ENCODE assay signal across 2 cellular contexts in the genomic region with DNA sequence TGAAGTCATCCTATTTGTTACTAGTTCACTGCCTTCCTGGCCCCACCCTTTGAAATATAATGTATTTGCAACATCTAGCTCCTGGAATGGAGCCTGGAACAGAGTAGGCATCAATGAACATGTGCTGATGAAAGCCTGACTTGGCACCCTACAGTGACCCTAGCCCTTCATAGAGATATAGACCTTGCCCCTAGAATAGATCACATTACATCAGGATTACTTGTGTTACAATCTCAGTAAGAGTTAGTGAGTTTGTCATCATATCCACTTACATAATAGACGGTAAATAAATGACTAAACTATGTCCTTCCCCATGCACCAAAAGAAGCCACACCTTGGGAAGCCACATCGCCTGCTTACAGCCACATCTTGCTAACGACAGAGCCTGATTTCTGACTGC.
A peak's percentile ranks its signal among the peaks of the same experiment; 100 is the strongest.
TF ChIP-seq lines count a peak whose summit lies in the region.

No MANE protein-coding gene starts in this region.

TF ChIP-seq in liver, 16 proteins besides CTCF, POLR2A, EP300 and RAD21 (continued from another document):
- TF ChIP-seq, protein P1, sequence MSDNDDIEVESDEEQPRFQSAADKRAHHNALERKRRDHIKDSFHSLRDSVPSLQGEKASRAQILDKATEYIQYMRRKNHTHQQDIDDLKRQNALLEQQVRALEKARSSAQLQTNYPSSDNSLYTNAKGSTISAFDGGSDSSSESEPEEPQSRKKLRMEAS (IDR thresholded peaks at IDR 0.05): peak; percentile 19
- TF ChIP-seq RXRA (IDR thresholded peaks at IDR 0.05): peak; percentile 89 to 90
- peak; percentile 79 for TF ChIP-seq SP1 (IDR thresholded peaks at IDR 0.05)
- no peak for TF ChIP-seq TAF1 (conservative IDR thresholded peaks at IDR 0.05)
- no peak for TF ChIP-seq GABPA (IDR thresholded peaks at IDR 0.05 in 1 of 2, conservative IDR thresholded peaks at IDR 0.05 in 1 of 2)
- peak in 1 of 2 donors; percentile 19 for TF ChIP-seq JUND (IDR thresholded peaks at IDR 0.05)
- peak; percentile 67 for TF ChIP-seq HNF4G (IDR thresholded peaks at IDR 0.05)
- TF ChIP-seq HNF4A (conservative IDR thresholded peaks at IDR 0.05): peak; percentile 85 to 91
- TF ChIP-seq ATF3 (IDR thresholded peaks at IDR 0.05): peak; percentile 76
- no peak for TF ChIP-seq YY1 (IDR thresholded peaks at IDR 0.05)
- TF ChIP-seq, protein P2, sequence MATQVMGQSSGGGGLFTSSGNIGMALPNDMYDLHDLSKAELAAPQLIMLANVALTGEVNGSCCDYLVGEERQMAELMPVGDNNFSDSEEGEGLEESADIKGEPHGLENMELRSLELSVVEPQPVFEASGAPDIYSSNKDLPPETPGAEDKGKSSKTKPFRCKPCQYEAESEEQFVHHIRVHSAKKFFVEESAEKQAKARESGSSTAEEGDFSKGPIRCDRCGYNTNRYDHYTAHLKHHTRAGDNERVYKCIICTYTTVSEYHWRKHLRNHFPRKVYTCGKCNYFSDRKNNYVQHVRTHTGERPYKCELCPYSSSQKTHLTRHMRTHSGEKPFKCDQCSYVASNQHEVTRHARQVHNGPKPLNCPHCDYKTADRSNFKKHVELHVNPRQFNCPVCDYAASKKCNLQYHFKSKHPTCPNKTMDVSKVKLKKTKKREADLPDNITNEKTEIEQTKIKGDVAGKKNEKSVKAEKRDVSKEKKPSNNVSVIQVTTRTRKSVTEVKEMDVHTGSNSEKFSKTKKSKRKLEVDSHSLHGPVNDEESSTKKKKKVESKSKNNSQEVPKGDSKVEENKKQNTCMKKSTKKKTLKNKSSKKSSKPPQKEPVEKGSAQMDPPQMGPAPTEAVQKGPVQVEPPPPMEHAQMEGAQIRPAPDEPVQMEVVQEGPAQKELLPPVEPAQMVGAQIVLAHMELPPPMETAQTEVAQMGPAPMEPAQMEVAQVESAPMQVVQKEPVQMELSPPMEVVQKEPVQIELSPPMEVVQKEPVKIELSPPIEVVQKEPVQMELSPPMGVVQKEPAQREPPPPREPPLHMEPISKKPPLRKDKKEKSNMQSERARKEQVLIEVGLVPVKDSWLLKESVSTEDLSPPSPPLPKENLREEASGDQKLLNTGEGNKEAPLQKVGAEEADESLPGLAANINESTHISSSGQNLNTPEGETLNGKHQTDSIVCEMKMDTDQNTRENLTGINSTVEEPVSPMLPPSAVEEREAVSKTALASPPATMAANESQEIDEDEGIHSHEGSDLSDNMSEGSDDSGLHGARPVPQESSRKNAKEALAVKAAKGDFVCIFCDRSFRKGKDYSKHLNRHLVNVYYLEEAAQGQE (IDR thresholded peaks at IDR 0.05): no peak
- no peak for TF ChIP-seq NR2F2 (IDR thresholded peaks at IDR 0.05)
- peak; percentile 21 for TF ChIP-seq FOXA1 (IDR thresholded peaks at IDR 0.05)

TF ChIP-seq in HepG2, 621 proteins besides CTCF, POLR2A, EP300 and RAD21 (continued from another document):
- TF ChIP-seq, protein P3, sequence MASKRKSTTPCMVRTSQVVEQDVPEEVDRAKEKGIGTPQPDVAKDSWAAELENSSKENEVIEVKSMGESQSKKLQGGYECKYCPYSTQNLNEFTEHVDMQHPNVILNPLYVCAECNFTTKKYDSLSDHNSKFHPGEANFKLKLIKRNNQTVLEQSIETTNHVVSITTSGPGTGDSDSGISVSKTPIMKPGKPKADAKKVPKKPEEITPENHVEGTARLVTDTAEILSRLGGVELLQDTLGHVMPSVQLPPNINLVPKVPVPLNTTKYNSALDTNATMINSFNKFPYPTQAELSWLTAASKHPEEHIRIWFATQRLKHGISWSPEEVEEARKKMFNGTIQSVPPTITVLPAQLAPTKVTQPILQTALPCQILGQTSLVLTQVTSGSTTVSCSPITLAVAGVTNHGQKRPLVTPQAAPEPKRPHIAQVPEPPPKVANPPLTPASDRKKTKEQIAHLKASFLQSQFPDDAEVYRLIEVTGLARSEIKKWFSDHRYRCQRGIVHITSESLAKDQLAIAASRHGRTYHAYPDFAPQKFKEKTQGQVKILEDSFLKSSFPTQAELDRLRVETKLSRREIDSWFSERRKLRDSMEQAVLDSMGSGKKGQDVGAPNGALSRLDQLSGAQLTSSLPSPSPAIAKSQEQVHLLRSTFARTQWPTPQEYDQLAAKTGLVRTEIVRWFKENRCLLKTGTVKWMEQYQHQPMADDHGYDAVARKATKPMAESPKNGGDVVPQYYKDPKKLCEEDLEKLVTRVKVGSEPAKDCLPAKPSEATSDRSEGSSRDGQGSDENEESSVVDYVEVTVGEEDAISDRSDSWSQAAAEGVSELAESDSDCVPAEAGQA (IDR thresholded peaks at IDR 0.05; ENCODE audit: low read depth): no peak
- TF ChIP-seq, protein P3 (CRISPR knock-in tag; IDR thresholded peaks at IDR 0.05; ENCODE audit: borderline replicate concordance): no peak
TF ChIP-seq in HepG2: peak in this region for 1.
